ENCODE assay signal across 1 cellular context in genomic region chr10:27252267-27253000, GRCh38.
TF ChIP-seq lines count a peak whose summit lies in the region.

No MANE protein-coding gene starts in this region.

TF ChIP-seq in K562, 482 proteins besides CTCF, POLR2A, EP300 and RAD21 (continued from another document and continues in another):
- TF ChIP-seq, protein P1, sequence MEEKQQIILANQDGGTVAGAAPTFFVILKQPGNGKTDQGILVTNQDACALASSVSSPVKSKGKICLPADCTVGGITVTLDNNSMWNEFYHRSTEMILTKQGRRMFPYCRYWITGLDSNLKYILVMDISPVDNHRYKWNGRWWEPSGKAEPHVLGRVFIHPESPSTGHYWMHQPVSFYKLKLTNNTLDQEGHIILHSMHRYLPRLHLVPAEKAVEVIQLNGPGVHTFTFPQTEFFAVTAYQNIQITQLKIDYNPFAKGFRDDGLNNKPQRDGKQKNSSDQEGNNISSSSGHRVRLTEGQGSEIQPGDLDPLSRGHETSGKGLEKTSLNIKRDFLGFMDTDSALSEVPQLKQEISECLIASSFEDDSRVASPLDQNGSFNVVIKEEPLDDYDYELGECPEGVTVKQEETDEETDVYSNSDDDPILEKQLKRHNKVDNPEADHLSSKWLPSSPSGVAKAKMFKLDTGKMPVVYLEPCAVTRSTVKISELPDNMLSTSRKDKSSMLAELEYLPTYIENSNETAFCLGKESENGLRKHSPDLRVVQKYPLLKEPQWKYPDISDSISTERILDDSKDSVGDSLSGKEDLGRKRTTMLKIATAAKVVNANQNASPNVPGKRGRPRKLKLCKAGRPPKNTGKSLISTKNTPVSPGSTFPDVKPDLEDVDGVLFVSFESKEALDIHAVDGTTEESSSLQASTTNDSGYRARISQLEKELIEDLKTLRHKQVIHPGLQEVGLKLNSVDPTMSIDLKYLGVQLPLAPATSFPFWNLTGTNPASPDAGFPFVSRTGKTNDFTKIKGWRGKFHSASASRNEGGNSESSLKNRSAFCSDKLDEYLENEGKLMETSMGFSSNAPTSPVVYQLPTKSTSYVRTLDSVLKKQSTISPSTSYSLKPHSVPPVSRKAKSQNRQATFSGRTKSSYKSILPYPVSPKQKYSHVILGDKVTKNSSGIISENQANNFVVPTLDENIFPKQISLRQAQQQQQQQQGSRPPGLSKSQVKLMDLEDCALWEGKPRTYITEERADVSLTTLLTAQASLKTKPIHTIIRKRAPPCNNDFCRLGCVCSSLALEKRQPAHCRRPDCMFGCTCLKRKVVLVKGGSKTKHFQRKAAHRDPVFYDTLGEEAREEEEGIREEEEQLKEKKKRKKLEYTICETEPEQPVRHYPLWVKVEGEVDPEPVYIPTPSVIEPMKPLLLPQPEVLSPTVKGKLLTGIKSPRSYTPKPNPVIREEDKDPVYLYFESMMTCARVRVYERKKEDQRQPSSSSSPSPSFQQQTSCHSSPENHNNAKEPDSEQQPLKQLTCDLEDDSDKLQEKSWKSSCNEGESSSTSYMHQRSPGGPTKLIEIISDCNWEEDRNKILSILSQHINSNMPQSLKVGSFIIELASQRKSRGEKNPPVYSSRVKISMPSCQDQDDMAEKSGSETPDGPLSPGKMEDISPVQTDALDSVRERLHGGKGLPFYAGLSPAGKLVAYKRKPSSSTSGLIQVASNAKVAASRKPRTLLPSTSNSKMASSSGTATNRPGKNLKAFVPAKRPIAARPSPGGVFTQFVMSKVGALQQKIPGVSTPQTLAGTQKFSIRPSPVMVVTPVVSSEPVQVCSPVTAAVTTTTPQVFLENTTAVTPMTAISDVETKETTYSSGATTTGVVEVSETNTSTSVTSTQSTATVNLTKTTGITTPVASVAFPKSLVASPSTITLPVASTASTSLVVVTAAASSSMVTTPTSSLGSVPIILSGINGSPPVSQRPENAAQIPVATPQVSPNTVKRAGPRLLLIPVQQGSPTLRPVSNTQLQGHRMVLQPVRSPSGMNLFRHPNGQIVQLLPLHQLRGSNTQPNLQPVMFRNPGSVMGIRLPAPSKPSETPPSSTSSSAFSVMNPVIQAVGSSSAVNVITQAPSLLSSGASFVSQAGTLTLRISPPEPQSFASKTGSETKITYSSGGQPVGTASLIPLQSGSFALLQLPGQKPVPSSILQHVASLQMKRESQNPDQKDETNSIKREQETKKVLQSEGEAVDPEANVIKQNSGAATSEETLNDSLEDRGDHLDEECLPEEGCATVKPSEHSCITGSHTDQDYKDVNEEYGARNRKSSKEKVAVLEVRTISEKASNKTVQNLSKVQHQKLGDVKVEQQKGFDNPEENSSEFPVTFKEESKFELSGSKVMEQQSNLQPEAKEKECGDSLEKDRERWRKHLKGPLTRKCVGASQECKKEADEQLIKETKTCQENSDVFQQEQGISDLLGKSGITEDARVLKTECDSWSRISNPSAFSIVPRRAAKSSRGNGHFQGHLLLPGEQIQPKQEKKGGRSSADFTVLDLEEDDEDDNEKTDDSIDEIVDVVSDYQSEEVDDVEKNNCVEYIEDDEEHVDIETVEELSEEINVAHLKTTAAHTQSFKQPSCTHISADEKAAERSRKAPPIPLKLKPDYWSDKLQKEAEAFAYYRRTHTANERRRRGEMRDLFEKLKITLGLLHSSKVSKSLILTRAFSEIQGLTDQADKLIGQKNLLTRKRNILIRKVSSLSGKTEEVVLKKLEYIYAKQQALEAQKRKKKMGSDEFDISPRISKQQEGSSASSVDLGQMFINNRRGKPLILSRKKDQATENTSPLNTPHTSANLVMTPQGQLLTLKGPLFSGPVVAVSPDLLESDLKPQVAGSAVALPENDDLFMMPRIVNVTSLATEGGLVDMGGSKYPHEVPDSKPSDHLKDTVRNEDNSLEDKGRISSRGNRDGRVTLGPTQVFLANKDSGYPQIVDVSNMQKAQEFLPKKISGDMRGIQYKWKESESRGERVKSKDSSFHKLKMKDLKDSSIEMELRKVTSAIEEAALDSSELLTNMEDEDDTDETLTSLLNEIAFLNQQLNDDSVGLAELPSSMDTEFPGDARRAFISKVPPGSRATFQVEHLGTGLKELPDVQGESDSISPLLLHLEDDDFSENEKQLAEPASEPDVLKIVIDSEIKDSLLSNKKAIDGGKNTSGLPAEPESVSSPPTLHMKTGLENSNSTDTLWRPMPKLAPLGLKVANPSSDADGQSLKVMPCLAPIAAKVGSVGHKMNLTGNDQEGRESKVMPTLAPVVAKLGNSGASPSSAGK (IDR thresholded peaks at IDR 0.05): peak; percentile 84
- no peak for TF ChIP-seq CREB1 (IDR thresholded peaks at IDR 0.05)
- no peak for TF ChIP-seq CREB1 (CRISPR knock-in tag; IDR thresholded peaks at IDR 0.05)
- no peak for TF ChIP-seq DMBX1 (CRISPR knock-in tag; IDR thresholded peaks at IDR 0.05; ENCODE audit: borderline replicate concordance)
- TF ChIP-seq TCFL5 (CRISPR knock-in tag; conservative IDR thresholded peaks at IDR 0.05): no peak
- TF ChIP-seq PRMT5 (CRISPR knock-in tag; IDR thresholded peaks at IDR 0.05): no peak
- no peak for TF ChIP-seq PTBP1 (IDR thresholded peaks at IDR 0.05; ENCODE audit: low read depth, low read length)
- no peak for TF ChIP-seq ZNF444 (CRISPR knock-in tag; IDR thresholded peaks at IDR 0.05)
- TF ChIP-seq, protein P2, sequence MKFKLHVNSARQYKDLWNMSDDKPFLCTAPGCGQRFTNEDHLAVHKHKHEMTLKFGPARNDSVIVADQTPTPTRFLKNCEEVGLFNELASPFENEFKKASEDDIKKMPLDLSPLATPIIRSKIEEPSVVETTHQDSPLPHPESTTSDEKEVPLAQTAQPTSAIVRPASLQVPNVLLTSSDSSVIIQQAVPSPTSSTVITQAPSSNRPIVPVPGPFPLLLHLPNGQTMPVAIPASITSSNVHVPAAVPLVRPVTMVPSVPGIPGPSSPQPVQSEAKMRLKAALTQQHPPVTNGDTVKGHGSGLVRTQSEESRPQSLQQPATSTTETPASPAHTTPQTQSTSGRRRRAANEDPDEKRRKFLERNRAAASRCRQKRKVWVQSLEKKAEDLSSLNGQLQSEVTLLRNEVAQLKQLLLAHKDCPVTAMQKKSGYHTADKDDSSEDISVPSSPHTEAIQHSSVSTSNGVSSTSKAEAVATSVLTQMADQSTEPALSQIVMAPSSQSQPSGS (CRISPR knock-in tag; IDR thresholded peaks at IDR 0.05): no peak
- no peak for TF ChIP-seq ASH1L (IDR thresholded peaks at IDR 0.05; ENCODE audit: borderline replicate concordance, low read depth, partially characterized antibody)
- TF ChIP-seq ZNF644 (tag; IDR thresholded peaks at IDR 0.05; ENCODE audit: low read depth): no peak
- peak; percentile 86 for TF ChIP-seq L3MBTL2 (IDR thresholded peaks at IDR 0.05)
- TF ChIP-seq SIN3B (IDR thresholded peaks at IDR 0.05; ENCODE audit: low read depth): no peak
- TF ChIP-seq NELFE (IDR thresholded peaks at IDR 0.05; ENCODE audit: insufficient read depth, insufficient read length): no peak
- no peak for TF ChIP-seq XRCC4 (IDR thresholded peaks at IDR 0.05; ENCODE audit: extremely low read depth, insufficient read depth, insufficient read length)
- no peak for TF ChIP-seq ZNF431 (CRISPR knock-in tag; IDR thresholded peaks at IDR 0.05)
- TF ChIP-seq ZNF133 (CRISPR knock-in tag; IDR thresholded peaks at IDR 0.05): no peak
- TF ChIP-seq, protein P3, sequence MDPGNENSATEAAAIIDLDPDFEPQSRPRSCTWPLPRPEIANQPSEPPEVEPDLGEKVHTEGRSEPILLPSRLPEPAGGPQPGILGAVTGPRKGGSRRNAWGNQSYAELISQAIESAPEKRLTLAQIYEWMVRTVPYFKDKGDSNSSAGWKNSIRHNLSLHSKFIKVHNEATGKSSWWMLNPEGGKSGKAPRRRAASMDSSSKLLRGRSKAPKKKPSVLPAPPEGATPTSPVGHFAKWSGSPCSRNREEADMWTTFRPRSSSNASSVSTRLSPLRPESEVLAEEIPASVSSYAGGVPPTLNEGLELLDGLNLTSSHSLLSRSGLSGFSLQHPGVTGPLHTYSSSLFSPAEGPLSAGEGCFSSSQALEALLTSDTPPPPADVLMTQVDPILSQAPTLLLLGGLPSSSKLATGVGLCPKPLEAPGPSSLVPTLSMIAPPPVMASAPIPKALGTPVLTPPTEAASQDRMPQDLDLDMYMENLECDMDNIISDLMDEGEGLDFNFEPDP (CRISPR knock-in tag; IDR thresholded peaks at IDR 0.05): no peak
- TF ChIP-seq SRSF1 (IDR thresholded peaks at IDR 0.05; ENCODE audit: low read depth, low read length): no peak
- peak; percentile 1; the same call in 1 of the 2 replicates for TF ChIP-seq ZNF395 (CRISPR knock-in tag; IDR thresholded peaks at IDR 0.05)
- TF ChIP-seq, protein P4, sequence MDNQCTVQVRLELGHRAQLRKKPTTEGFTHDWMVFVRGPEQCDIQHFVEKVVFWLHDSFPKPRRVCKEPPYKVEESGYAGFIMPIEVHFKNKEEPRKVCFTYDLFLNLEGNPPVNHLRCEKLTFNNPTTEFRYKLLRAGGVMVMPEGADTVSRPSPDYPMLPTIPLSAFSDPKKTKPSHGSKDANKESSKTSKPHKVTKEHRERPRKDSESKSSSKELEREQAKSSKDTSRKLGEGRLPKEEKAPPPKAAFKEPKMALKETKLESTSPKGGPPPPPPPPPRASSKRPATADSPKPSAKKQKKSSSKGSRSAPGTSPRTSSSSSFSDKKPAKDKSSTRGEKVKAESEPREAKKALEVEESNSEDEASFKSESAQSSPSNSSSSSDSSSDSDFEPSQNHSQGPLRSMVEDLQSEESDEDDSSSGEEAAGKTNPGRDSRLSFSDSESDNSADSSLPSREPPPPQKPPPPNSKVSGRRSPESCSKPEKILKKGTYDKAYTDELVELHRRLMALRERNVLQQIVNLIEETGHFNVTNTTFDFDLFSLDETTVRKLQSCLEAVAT (IDR thresholded peaks at IDR 0.05): no peak
- TF ChIP-seq ZNF785 (CRISPR knock-in tag; IDR thresholded peaks at IDR 0.05): no peak
- TF ChIP-seq JUNB (CRISPR knock-in tag; conservative IDR thresholded peaks at IDR 0.05): no peak
- TF ChIP-seq, protein P5, sequence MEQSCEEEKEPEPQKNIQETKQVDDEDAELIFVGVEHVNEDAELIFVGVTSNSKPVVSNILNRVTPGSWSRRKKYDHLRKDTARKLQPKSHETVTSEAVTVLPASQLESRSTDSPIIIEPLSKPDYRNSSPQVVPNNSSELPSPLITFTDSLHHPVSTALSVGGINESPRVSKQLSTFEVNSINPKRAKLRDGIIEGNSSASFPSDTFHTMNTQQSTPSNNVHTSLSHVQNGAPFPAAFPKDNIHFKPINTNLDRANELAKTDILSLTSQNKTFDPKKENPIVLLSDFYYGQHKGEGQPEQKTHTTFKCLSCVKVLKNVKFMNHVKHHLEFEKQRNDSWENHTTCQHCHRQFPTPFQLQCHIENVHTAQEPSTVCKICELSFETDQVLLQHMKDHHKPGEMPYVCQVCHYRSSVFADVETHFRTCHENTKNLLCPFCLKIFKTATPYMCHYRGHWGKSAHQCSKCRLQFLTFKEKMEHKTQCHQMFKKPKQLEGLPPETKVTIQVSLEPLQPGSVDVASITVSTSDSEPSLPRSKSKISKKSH (CRISPR knock-in tag; IDR thresholded peaks at IDR 0.05): no peak
- no peak for TF ChIP-seq SIN3A (IDR thresholded peaks at IDR 0.05; ENCODE audit: borderline replicate concordance in 2 of 2, control insufficient read depth in 1 of 2, low read depth in 2 of 2, low read length in 2 of 2)
- no peak for TF ChIP-seq ILF3 (IDR thresholded peaks at IDR 0.05; ENCODE audit: borderline replicate concordance)
- TF ChIP-seq CTBP1 (IDR thresholded peaks at IDR 0.05; ENCODE audit: borderline replicate concordance): peak; percentile 59; the same call in 1 of the 2 replicates
- TF ChIP-seq, protein P6, sequence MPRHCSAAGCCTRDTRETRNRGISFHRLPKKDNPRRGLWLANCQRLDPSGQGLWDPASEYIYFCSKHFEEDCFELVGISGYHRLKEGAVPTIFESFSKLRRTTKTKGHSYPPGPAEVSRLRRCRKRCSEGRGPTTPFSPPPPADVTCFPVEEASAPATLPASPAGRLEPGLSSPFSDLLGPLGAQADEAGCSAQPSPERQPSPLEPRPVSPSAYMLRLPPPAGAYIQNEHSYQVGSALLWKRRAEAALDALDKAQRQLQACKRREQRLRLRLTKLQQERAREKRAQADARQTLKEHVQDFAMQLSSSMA (CRISPR knock-in tag; IDR thresholded peaks at IDR 0.05): no peak
- no peak for TF ChIP-seq ZNF609 (CRISPR knock-in tag; IDR thresholded peaks at IDR 0.05; ENCODE audit: borderline replicate concordance)
- no peak for TF ChIP-seq SREBF2 (CRISPR knock-in tag; IDR thresholded peaks at IDR 0.05)
- TF ChIP-seq ARID1B (IDR thresholded peaks at IDR 0.05): 0 out of 2 replicates have a peak, but pooled peaks have one; percentile 19
- no peak for TF ChIP-seq ZNF583 (CRISPR knock-in tag; IDR thresholded peaks at IDR 0.05)
- TF ChIP-seq CCAR2 (IDR thresholded peaks at IDR 0.05; ENCODE audit: low read depth, low read length): no peak
- TF ChIP-seq ZNF445 (CRISPR knock-in tag; IDR thresholded peaks at IDR 0.05; ENCODE audit: low read depth): no peak
- TF ChIP-seq NUFIP1 (IDR thresholded peaks at IDR 0.05; ENCODE audit: partially characterized antibody): no peak
